2 cellular contexts compared by ENCODE assay signal in the genomic region with DNA sequence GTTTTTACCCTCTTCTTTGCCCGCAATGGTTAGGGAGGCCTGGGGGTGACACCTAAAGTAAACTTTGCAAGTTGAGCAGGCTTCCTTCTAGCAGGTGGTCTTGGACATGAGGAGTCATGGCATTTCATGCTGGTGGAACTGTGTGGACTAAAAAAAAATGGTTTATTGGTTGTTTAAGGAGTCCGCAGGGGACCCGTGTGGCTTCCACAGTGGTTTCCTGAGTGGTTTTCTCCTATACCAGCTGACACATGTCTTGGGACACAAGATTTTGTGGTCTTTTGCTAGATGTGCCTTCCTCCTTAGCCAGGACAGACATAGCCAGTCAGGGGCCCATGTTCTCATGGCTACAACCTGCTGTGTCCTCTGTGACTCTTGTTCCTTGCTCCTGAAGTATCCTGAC.
TF ChIP-seq lines count a peak whose summit lies in the region.

No MANE protein-coding gene starts in this region.

TF ChIP-seq in GM12891, 5 proteins besides CTCF, POLR2A, EP300 and RAD21:
- TF ChIP-seq PAX5 (IDR thresholded peaks at IDR 0.05; ENCODE audit: insufficient read depth, low read length, severe bottlenecking) (no peak), POLR2AphosphoS5 (IDR thresholded peaks at IDR 0.05; ENCODE audit: low read depth, low read length) (0 out of 2 replicates have a peak, but pooled peaks have one; percentile 6), TAF1 (IDR thresholded peaks at IDR 0.05; ENCODE audit: low read depth, low read length) (no peak), POU2F2 (IDR thresholded peaks at IDR 0.05; ENCODE audit: low read depth, low read length) (no peak), SPI1 (IDR thresholded peaks at IDR 0.05; ENCODE audit: low read depth, low read length) (no peak)

TF ChIP-seq in H1, 55 proteins besides CTCF, POLR2A, EP300 and RAD21:
- TF ChIP-seq NRF1 (IDR thresholded peaks at IDR 0.05; ENCODE audit: low read depth, low read length), result no peak
- TF ChIP-seq GABPA (IDR thresholded peaks at IDR 0.05; ENCODE audit: borderline replicate concordance, insufficient read depth, low read length), result no peak
- no peak for TF ChIP-seq NANOG (IDR thresholded peaks at IDR 0.05; ENCODE audit: insufficient read depth, low read depth, low read length, poor library complexity, severe bottlenecking)
- no peak for TF ChIP-seq TBP (IDR thresholded peaks at IDR 0.05; ENCODE audit: low read depth, low read length)
- no peak for TF ChIP-seq POLR2AphosphoS5 (IDR thresholded peaks at IDR 0.05; ENCODE audit: low read depth, low read length)
- no peak for TF ChIP-seq SUZ12 (IDR thresholded peaks at IDR 0.05; ENCODE audit: low read length)
- TF ChIP-seq TCF12 (IDR thresholded peaks at IDR 0.05; ENCODE audit: low read depth, low read length), result no peak
- TF ChIP-seq JUN (IDR thresholded peaks at IDR 0.05; ENCODE audit: low read depth, low read length), result no peak
- TF ChIP-seq, protein P1, sequence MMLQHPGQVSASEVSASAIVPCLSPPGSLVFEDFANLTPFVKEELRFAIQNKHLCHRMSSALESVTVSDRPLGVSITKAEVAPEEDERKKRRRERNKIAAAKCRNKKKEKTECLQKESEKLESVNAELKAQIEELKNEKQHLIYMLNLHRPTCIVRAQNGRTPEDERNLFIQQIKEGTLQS (IDR thresholded peaks at IDR 0.05; ENCODE audit: insufficient read depth, low read depth, low read length), result no peak
- TF ChIP-seq CHD2 (IDR thresholded peaks at IDR 0.05; ENCODE audit: low read length), result no peak
